Comparison of ENCODE assay signal across 1 cellular context in genomic region chr15:85339976-85340665, GRCh38.
TF ChIP-seq lines count a peak whose summit lies in the region.

No MANE protein-coding gene starts in this region.

TF ChIP-seq in H1, 55 proteins besides CTCF, POLR2A, EP300 and RAD21:
- no peak for TF ChIP-seq RBBP5 (IDR thresholded peaks at IDR 0.05; ENCODE audit: borderline replicate concordance, low read depth, low read length)
- no peak for TF ChIP-seq TCF12 (IDR thresholded peaks at IDR 0.05; ENCODE audit: low read depth, low read length)
- no peak for TF ChIP-seq ATF2 (IDR thresholded peaks at IDR 0.05; ENCODE audit: low read length)
- no peak for TF ChIP-seq FOSL1 (IDR thresholded peaks at IDR 0.05; ENCODE audit: insufficient read depth, low read depth, low read length)
- TF ChIP-seq RFX5 (IDR thresholded peaks at IDR 0.05; ENCODE audit: borderline replicate concordance, low read depth, low read length) = no peak
- no peak for TF ChIP-seq SP1 (IDR thresholded peaks at IDR 0.05; ENCODE audit: low read depth, low read length)
- TF ChIP-seq TBP (IDR thresholded peaks at IDR 0.05; ENCODE audit: low read depth, low read length) = no peak
- TF ChIP-seq, protein P1, sequence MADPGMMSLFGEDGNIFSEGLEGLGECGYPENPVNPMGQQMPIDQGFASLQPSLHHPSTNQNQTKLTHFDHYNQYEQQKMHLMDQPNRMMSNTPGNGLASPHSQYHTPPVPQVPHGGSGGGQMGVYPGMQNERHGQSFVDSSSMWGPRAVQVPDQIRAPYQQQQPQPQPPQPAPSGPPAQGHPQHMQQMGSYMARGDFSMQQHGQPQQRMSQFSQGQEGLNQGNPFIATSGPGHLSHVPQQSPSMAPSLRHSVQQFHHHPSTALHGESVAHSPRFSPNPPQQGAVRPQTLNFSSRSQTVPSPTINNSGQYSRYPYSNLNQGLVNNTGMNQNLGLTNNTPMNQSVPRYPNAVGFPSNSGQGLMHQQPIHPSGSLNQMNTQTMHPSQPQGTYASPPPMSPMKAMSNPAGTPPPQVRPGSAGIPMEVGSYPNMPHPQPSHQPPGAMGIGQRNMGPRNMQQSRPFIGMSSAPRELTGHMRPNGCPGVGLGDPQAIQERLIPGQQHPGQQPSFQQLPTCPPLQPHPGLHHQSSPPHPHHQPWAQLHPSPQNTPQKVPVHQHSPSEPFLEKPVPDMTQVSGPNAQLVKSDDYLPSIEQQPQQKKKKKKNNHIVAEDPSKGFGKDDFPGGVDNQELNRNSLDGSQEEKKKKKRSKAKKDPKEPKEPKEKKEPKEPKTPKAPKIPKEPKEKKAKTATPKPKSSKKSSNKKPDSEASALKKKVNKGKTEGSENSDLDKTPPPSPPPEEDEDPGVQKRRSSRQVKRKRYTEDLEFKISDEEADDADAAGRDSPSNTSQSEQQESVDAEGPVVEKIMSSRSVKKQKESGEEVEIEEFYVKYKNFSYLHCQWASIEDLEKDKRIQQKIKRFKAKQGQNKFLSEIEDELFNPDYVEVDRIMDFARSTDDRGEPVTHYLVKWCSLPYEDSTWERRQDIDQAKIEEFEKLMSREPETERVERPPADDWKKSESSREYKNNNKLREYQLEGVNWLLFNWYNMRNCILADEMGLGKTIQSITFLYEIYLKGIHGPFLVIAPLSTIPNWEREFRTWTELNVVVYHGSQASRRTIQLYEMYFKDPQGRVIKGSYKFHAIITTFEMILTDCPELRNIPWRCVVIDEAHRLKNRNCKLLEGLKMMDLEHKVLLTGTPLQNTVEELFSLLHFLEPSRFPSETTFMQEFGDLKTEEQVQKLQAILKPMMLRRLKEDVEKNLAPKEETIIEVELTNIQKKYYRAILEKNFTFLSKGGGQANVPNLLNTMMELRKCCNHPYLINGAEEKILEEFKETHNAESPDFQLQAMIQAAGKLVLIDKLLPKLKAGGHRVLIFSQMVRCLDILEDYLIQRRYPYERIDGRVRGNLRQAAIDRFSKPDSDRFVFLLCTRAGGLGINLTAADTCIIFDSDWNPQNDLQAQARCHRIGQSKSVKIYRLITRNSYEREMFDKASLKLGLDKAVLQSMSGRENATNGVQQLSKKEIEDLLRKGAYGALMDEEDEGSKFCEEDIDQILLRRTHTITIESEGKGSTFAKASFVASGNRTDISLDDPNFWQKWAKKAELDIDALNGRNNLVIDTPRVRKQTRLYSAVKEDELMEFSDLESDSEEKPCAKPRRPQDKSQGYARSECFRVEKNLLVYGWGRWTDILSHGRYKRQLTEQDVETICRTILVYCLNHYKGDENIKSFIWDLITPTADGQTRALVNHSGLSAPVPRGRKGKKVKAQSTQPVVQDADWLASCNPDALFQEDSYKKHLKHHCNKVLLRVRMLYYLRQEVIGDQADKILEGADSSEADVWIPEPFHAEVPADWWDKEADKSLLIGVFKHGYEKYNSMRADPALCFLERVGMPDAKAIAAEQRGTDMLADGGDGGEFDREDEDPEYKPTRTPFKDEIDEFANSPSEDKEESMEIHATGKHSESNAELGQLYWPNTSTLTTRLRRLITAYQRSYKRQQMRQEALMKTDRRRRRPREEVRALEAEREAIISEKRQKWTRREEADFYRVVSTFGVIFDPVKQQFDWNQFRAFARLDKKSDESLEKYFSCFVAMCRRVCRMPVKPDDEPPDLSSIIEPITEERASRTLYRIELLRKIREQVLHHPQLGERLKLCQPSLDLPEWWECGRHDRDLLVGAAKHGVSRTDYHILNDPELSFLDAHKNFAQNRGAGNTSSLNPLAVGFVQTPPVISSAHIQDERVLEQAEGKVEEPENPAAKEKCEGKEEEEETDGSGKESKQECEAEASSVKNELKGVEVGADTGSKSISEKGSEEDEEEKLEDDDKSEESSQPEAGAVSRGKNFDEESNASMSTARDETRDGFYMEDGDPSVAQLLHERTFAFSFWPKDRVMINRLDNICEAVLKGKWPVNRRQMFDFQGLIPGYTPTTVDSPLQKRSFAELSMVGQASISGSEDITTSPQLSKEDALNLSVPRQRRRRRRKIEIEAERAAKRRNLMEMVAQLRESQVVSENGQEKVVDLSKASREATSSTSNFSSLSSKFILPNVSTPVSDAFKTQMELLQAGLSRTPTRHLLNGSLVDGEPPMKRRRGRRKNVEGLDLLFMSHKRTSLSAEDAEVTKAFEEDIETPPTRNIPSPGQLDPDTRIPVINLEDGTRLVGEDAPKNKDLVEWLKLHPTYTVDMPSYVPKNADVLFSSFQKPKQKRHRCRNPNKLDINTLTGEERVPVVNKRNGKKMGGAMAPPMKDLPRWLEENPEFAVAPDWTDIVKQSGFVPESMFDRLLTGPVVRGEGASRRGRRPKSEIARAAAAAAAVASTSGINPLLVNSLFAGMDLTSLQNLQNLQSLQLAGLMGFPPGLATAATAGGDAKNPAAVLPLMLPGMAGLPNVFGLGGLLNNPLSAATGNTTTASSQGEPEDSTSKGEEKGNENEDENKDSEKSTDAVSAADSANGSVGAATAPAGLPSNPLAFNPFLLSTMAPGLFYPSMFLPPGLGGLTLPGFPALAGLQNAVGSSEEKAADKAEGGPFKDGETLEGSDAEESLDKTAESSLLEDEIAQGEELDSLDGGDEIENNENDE (IDR thresholded peaks at IDR 0.05; ENCODE audit: insufficient replicate concordance, low read length) = no peak
- TF ChIP-seq SIX5 (IDR thresholded peaks at IDR 0.05; ENCODE audit: low read depth, low read length) = no peak
- TF ChIP-seq ZNF274 (IDR thresholded peaks at IDR 0.05; ENCODE audit: borderline replicate concordance, extremely low read depth, low read length) = no peak
- no peak for TF ChIP-seq BCL11A (IDR thresholded peaks at IDR 0.05; ENCODE audit: low read depth in 2 of 2, low read length in 2 of 2)
- TF ChIP-seq NRF1 (IDR thresholded peaks at IDR 0.05; ENCODE audit: low read depth, low read length) = no peak
- no peak for TF ChIP-seq SP4 (IDR thresholded peaks at IDR 0.05; ENCODE audit: low read length)
- no peak for TF ChIP-seq SAP30 (IDR thresholded peaks at IDR 0.05; ENCODE audit: insufficient read depth, insufficient replicate concordance, low read length)
- no peak for TF ChIP-seq YY1 (IDR thresholded peaks at IDR 0.05; ENCODE audit: low read depth, low read length)
- no peak for TF ChIP-seq KDM4A (IDR thresholded peaks at IDR 0.05; ENCODE audit: low read depth, low read length, severe bottlenecking)
- TF ChIP-seq POLR2AphosphoS5 (IDR thresholded peaks at IDR 0.05; ENCODE audit: low read depth, low read length) = no peak
- TF ChIP-seq MAX (IDR thresholded peaks at IDR 0.05) = no peak
